Comparison of ENCODE assay signal across 8 cellular contexts in the genomic region with DNA sequence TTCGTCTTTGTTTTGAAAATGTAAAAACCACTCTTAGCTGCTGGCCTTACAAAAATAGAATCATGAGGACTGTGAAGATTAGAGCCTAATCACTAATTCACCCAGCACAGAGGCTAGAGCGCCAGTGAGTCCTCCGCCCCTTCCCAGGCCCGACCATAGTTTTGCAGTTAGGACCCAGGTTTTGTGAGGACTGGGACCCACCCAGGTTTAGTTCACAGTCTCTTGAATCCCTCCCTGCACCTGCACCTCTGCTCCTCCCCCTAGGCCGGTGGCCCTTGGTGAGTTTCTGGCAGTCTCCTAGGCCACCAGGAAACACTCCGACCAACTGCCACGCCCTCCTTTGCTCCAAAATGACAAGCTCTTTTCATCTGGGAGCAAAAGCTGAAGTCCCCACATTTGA.
DNase-seq lines count a peak whose midpoint lies in the region; ATAC-seq and TF ChIP-seq lines count a peak whose summit lies in the region.

No MANE protein-coding gene starts in this region.

- H3K27ac ChIP-seq in HUES64 (ENCODE audit: low read depth, low read length): no peak overlapping the region

- H3K4me3 ChIP-seq in HUES64 (ENCODE audit: low read length) (peak overlapping the region; percentile 82), WI38 (ENCODE audit: low read depth, low read length) (peak overlapping the region; percentile 67), foreskin fibroblast (ENCODE audit: low read depth in 1 of 2, low read length in 2 of 2) (peak overlapping the region; percentile 87 to 97), neuron (ENCODE audit: low read length) (peak overlapping the region; percentile 78)

- H3K4me1 ChIP-seq in HUES64 (ENCODE audit: insufficient read depth, low read length) (no peaks in the 10 kb centered on the region), neuron (ENCODE audit: insufficient read depth, low read length) (peaks cover 16% of the 10 kb centered on the region)

- peak; percentile 10 for DNase-seq in DMS53 treated with DMSO at 0.1 percent for 48 hours (lab: John Stamatoyannopoulos, UW; ENCODE audit: unreplicated experiment)
- DNase-seq in foreskin fibroblast: peak in 1 of 2 donors; percentile 36
- DNase-seq in KG1 (lab: John Stamatoyannopoulos, UW): no peak

- WGBS in HUES64: 15% methylated on average over 7 of the region's 7 CpGs

- no peaks in the 10 kb centered on the region for H3K36me3 ChIP-seq in HUES64 (ENCODE audit: insufficient read depth, low read length)
- no peaks in the 10 kb centered on the region for H3K36me3 ChIP-seq in neuron (ENCODE audit: insufficient read depth, low read length)

- H3K9me3 ChIP-seq in HUES64 (ENCODE audit: insufficient read depth, low read depth, low read length): no peaks in the 10 kb centered on the region
- H3K9me3 ChIP-seq in neuron (ENCODE audit: low read length): no peaks in the 10 kb centered on the region

- peaks cover 21% of the 10 kb centered on the region for H3K27me3 ChIP-seq in HUES64 (ENCODE audit: insufficient read depth, low read length)
- H3K27me3 ChIP-seq in neuron (ENCODE audit: insufficient read depth, low read length): no peaks in the 10 kb centered on the region

- ATAC-seq in GM19397 (IDR thresholded peaks at IDR 0.05; ENCODE audit: unreplicated experiment) (peak; percentile 20), GM21367 (IDR thresholded peaks at IDR 0.05; ENCODE audit: unreplicated experiment) (no peak)

- TF ChIP-seq CTCF in WI38 (IDR thresholded peaks at IDR 0.05; ENCODE audit: low read depth, low read length): no peak
- no peak for TF ChIP-seq CTCF in foreskin fibroblast (IDR thresholded peaks at IDR 0.05; ENCODE audit: low read depth, low read length)

- no peak overlapping the region for H3K9ac ChIP-seq in HUES64 (ENCODE audit: low read depth, low read length)

- peak overlapping the region; percentile 96 for H2AFZ ChIP-seq in neuron (ENCODE audit: low read depth, low read length)
